9 cellular contexts compared by ENCODE assay signal in genomic region chr19:45528149-45528743, GRCh38. TPM values are rescaled to one million over a fixed set of nuclear protein-coding genes. Genes with fewer than 3 reads are reported as not detected.
DNase-seq lines count a peak whose midpoint lies in the region; ATAC-seq and TF ChIP-seq lines count a peak whose summit lies in the region.
"Had no signal": no experiment of that assay in that cellular context is flagged by ENCODE, and none has a peak within 500 bp of the region (broad histone marks: within the 10 kb centered on the region; RNA-seq: fewer than 3 reads in every experiment).

No MANE protein-coding gene starts in this region.

- no peaks in the 10 kb centered on the region for H3K36me3 ChIP-seq in neural progenitor cell

- peaks cover 40% of the 10 kb centered on the region for H3F3A ChIP-seq in neural progenitor cell (ENCODE audit: low read depth)

- peaks cover 3% of the 10 kb centered on the region for H4K20me1 ChIP-seq in neural progenitor cell (ENCODE audit: low read depth)

- peak overlapping the region; percentile 72 for H3K4me3 Mint-ChIP-seq in neural progenitor cell

- H3K36me3 Mint-ChIP-seq in neural progenitor cell: peaks cover 23% of the 10 kb centered on the region

- H3K27ac ChIP-seq in epithelial cell of prostate (peak overlapping the region; percentile 62), neural progenitor cell (no peak overlapping the region)

- peak overlapping the region; percentile 53 for H3K4me3 ChIP-seq in neural progenitor cell

- no peaks in the 10 kb centered on the region for H3K9me3 ChIP-seq in neural progenitor cell (ENCODE audit: low read depth)

- no peak overlapping the region for H3K9ac ChIP-seq in neural progenitor cell

- ATAC-seq in HG02885 (IDR thresholded peaks at IDR 0.05; ENCODE audit: poor library complexity, unreplicated experiment): no peak
- ATAC-seq in HG03095 (IDR thresholded peaks at IDR 0.05; ENCODE audit: unreplicated experiment): no peak

- H3K27me3 ChIP-seq in neural progenitor cell: peaks cover 13% of the 10 kb centered on the region

- H3K9me3 Mint-ChIP-seq in neural progenitor cell: peaks cover 15% of the 10 kb centered on the region

- H3K27me3 Mint-ChIP-seq in neural progenitor cell (ENCODE audit: insufficient read depth, low read depth): peaks cover 12% of the 10 kb centered on the region

- no peaks in the 10 kb centered on the region for H3K79me2 ChIP-seq in neural progenitor cell (ENCODE audit: low read depth)

- H3K27ac Mint-ChIP-seq in neural progenitor cell: no peak overlapping the region

- H2AFZ ChIP-seq in neural progenitor cell (replicated peaks): peak overlapping the region; percentile 95

- DNase-seq in ELR (ENCODE audit: low read depth): peak; percentile 58
- DNase-seq in NCI-H748 (lab: John Stamatoyannopoulos, UW; ENCODE audit: unreplicated experiment): peak; percentile 82
- no peak for DNase-seq in epithelial cell of prostate (ENCODE audit: low read depth, low spot score)
- peak; percentile 73 for DNase-seq in neural progenitor cell (ENCODE audit: low spot score)
- no peak for DNase-seq in germinal center (ENCODE audit: low spot score)
- no peak for DNase-seq in activated CD4-positive, CD25-positive, alpha-beta regulatory T cell (lab: John Stamatoyannopoulos, UW)
- DNase-seq: left cardiac atrium had no signal

- peaks cover 7% of the 10 kb centered on the region for H3K4me1 ChIP-seq in neural progenitor cell

- peak overlapping the region; percentile 83 for H3K4me2 ChIP-seq in neural progenitor cell

- H3K4me1 Mint-ChIP-seq in neural progenitor cell: peaks cover 14% of the 10 kb centered on the region

- TF ChIP-seq CTCF in neural progenitor cell (IDR thresholded peaks at IDR 0.05): no peak

RNA-seq across cellular contexts. Expression of gene VASP, which starts 21.0 kb away (rescaled TPM):
- 32.6 and 62.2 TPM in 2 replicates for total RNA-seq in neural progenitor cell (ENCODE audit: low replicate concordance)

RNA-seq across cellular contexts. Expression of gene PPM1N, which starts 30.0 kb away (rescaled TPM):
- total RNA-seq in neural progenitor cell (ENCODE audit: low replicate concordance): 2.4 and 3.6 TPM in 2 replicates

RNA-seq across cellular contexts. Expression of gene RTN2, which starts 31.4 kb away (rescaled TPM):
- total RNA-seq in neural progenitor cell (ENCODE audit: low replicate concordance): 4.8 and 10.4 TPM in 2 replicates

RNA-seq across cellular contexts. Expression of gene OPA3, which starts 56.4 kb away (rescaled TPM):
- 3.7 and 11.3 TPM in 2 replicates for total RNA-seq in neural progenitor cell (ENCODE audit: low replicate concordance)

Comparison
In these comparisons a context has a peak if more than half of its experiments do, and no peak if none do; other contexts are left out.
1. DNase-seq: peak in ELR (single experiment), NCI-H748 (single experiment) and neural progenitor cell (single experiment); none in epithelial cell of prostate (single experiment), germinal center (single experiment) and activated CD4-positive, CD25-positive, alpha-beta regulatory T cell (0 of 4).